ENCODE assay signal across 20 cellular contexts in the genomic region with DNA sequence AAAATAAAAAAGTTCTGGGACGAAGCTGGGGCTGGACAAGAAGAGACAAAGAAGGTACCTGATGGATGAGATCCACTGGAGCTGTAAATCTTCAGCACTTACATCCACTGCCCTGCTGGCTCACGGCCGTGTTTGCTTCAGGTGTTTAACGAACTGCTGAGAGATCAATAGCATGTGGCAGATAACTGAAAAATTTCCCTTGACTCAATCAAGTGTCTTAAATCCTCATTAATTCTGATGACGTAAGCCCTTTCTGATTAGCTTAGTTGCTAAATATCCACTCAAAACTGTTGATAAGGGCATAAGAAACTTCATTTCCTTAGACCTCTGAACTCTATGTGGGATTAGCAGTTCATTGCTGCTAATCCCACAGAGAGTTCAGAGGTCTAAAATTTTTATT.
DNase-seq lines count a peak whose midpoint lies in the region; ATAC-seq, FAIRE-seq and TF ChIP-seq lines count a peak whose summit lies in the region.
"Had no signal": no experiment of that assay in that cellular context is flagged by ENCODE, and none has a peak within 500 bp of the region (broad histone marks: within the 10 kb centered on the region; RNA-seq: fewer than 3 reads in every experiment).

No MANE protein-coding gene starts in this region.

- no peak overlapping the region for H4K5ac ChIP-seq in mesendoderm (ENCODE audit: low read length)

- H3K56ac ChIP-seq in mesendoderm (ENCODE audit: low read length) = no peak overlapping the region

- no peak overlapping the region for H2BK120ac ChIP-seq in mesendoderm (ENCODE audit: low read depth, low read length)

- TF ChIP-seq EP300 in A549 (IDR thresholded peaks at IDR 0.05) (no peak), K562 (IDR thresholded peaks at IDR 0.05; ENCODE audit: low read length) (no peak)

- H3K4me3 ChIP-seq in A549 (no peak overlapping the region), K562 (no peak overlapping the region), mesendoderm (ENCODE audit: low read length) (no peak overlapping the region), small intestine (ENCODE audit: low read depth in 1 of 2, low read length in 2 of 2) (peak overlapping the region in 1 of 2 donors; percentile 52), spleen (no peak overlapping the region)
- H3K4me3 ChIP-seq: GM23338 had no signal

- H3K18ac ChIP-seq in mesendoderm (ENCODE audit: low read length) = no peak overlapping the region

- no peaks in the 10 kb centered on the region for H3K27me3 ChIP-seq in K562 (ENCODE audit: control insufficient read depth in 2 of 2, insufficient read depth in 2 of 2, low read length in 2 of 2)
- H3K27me3 ChIP-seq in mesendoderm (ENCODE audit: insufficient read depth, low read length, poor library complexity) = no peaks in the 10 kb centered on the region
- H3K27me3 ChIP-seq in small intestine (ENCODE audit: control insufficient read depth in 2 of 2, insufficient read depth in 2 of 2, low read length in 2 of 2) = no peaks in the 10 kb centered on the region
- no peaks in the 10 kb centered on the region for H3K27me3 ChIP-seq in spleen (replicated peaks in 1 of 7)

- CTCF ChIA-PET in A549 (lab: Yijun Ruan, JAX) = no interaction called here
- CTCF ChIA-PET in K562 (lab: Yijun Ruan, JAX; ENCODE audit: low intra/inter-chr PET ratio) = no interaction called here

- no peak overlapping the region for H3K4ac ChIP-seq in mesendoderm (ENCODE audit: low read depth, low read length)

- no peak for ATAC-seq in A549
- ATAC-seq in K562 = no peak
- ATAC-seq in HG02981 (IDR thresholded peaks at IDR 0.05; ENCODE audit: unreplicated experiment) = no peak
- ATAC-seq: GM23338, HCT116 had no signal

- intact Hi-C loops in K562 (cut with micrococcal nuclease) (no loop called here), spleen (cut with DNase I; ENCODE audit: low total_unique reads) (no loop called here)

- H3K4me1 ChIP-seq in A549 = no peaks in the 10 kb centered on the region
- H3K4me1 ChIP-seq in K562 (replicated peaks in 1 of 2; ENCODE audit: control insufficient read depth in 2 of 2, insufficient read depth in 2 of 2, low read length in 2 of 2) = no peaks in the 10 kb centered on the region
- H3K4me1 ChIP-seq in mesendoderm (ENCODE audit: control insufficient read depth, low read depth, low read length) = no peaks in the 10 kb centered on the region
- no peaks in the 10 kb centered on the region for H3K4me1 ChIP-seq in small intestine (ENCODE audit: control insufficient read depth in 2 of 2, insufficient read depth in 1 of 2, low read depth in 1 of 2, low read length in 1 of 2)
- no peaks in the 10 kb centered on the region for H3K4me1 ChIP-seq in spleen

- DNase-seq in A549 (ENCODE audit: low read depth in 1 of 2, low spot score in 1 of 2) = no peak
- no peak for DNase-seq in K562 (ENCODE audit: extremely low read depth in 1 of 4, low spot score in 3 of 4)
- DNase-seq in mesendoderm = peak; percentile 26
- peak; percentile 93 for DNase-seq in small intestine
- no peak for DNase-seq in spleen
- DNase-seq in NCI-H146 treated with DMSO at 0.1 percent for 48 hours (lab: John Stamatoyannopoulos, UW; ENCODE audit: unreplicated experiment) = no peak
- DNase-seq: 8988T; C1 segment of cervical spinal cord; Calu3; CD4-positive, alpha-beta memory T cell; COR-L47; DMS53; DMS79 treated with DMSO at 0.1 percent for 48 hours; GF-D8; H9 had no signal

- POLR2A ChIA-PET in A549 (lab: Yijun Ruan, JAX) (no interaction called here), K562 (lab: Yijun Ruan, JAX) (no interaction called here)

- BruUV-seq in K562 (replicated peaks; lab: Mats Ljungman, UMichigan) = no TSS peak

- TF ChIP-seq CTCF in A549 (IDR thresholded peaks at IDR 0.05) = no peak
- TF ChIP-seq CTCF in K562 (IDR thresholded peaks at IDR 0.05 in 2 of 3, conservative IDR thresholded peaks at IDR 0.05 in 1 of 3; ENCODE audit: insufficient read depth in 2 of 3, low read depth in 1 of 3, low read length in 3 of 3) = no peak
- TF ChIP-seq CTCF in spleen (IDR thresholded peaks at IDR 0.05 in 8 of 11, conservative IDR thresholded peaks at IDR 0.05 in 3 of 11) = no peak

- H4K20me1 ChIP-seq in K562 (replicated peaks; ENCODE audit: control insufficient read depth, insufficient read depth, low read length) = no peaks in the 10 kb centered on the region

- H3K79me2 ChIP-seq in K562 (ENCODE audit: control insufficient read depth, insufficient read depth, low read length) (no peaks in the 10 kb centered on the region), mesendoderm (ENCODE audit: control insufficient read depth, insufficient read depth, low read length) (no peaks in the 10 kb centered on the region)

- H3K9ac ChIP-seq in K562 (ENCODE audit: insufficient read depth in 1 of 2, low read depth in 2 of 2, low read length in 2 of 2) = no peak overlapping the region
- no peak overlapping the region for H3K9ac ChIP-seq in mesendoderm (ENCODE audit: low read length)

- no peak overlapping the region for H2AFZ ChIP-seq in K562 (ENCODE audit: low read depth, low read length)
- H2AFZ ChIP-seq: GM23338 had no signal

- H3K4me2 ChIP-seq in A549 = no peak overlapping the region
- H3K4me2 ChIP-seq in K562 (ENCODE audit: insufficient read depth, low read length) = no peak overlapping the region
- H3K4me2 ChIP-seq in mesendoderm (ENCODE audit: low read length) = no peak overlapping the region
- H3K4me2 ChIP-seq: GM23338 had no signal

- TF ChIP-seq RAD21 in A549 (conservative IDR thresholded peaks at IDR 0.05 in 1 of 2, IDR thresholded peaks at IDR 0.05 in 1 of 2) (no peak), K562 (CRISPR knock-in tag; conservative IDR thresholded peaks at IDR 0.05 in 1 of 2, IDR thresholded peaks at IDR 0.05 in 1 of 2) (no peak)

- in situ Hi-C loops in K562 (cut with MboI) = no loop called here

- no peak overlapping the region for H3K27ac ChIP-seq in A549
- H3K27ac ChIP-seq in K562 (ENCODE audit: extremely low read depth, low read depth, low read length) = no peak overlapping the region
- H3K27ac ChIP-seq in mesendoderm (ENCODE audit: low read depth, low read length) = no peak overlapping the region
- peak overlapping the region in 1 of 2 donors; percentile 68 for H3K27ac ChIP-seq in small intestine (ENCODE audit: low read depth in 1 of 2, low read length in 1 of 2)
- no peak overlapping the region for H3K27ac ChIP-seq in spleen

- no peak overlapping the region for H2AK5ac ChIP-seq in mesendoderm (ENCODE audit: low read length)

- H3K79me1 ChIP-seq in mesendoderm (ENCODE audit: low read length) = no peaks in the 10 kb centered on the region

- no peaks in the 10 kb centered on the region for H3K9me1 ChIP-seq in K562 (ENCODE audit: control insufficient read depth, insufficient read depth, low read length)

- H2BK15ac ChIP-seq in mesendoderm (replicated peaks; ENCODE audit: low read depth) = no peak overlapping the region

- WGBS in A549 (ENCODE audit: missing lambda C conversion rate) = 27% methylated on average over 5 of the region's 5 CpGs
- WGBS in K562 (ENCODE audit: insufficient coverage, low coverage, missing lambda C conversion rate) = 0% methylated on average over 5 of the region's 5 CpGs
- no CpG with 5 or more reads among the region's 5 CpGs for WGBS in mesendoderm (ENCODE audit: extremely low coverage, insufficient coverage, low lambda C conversion rate)
- 23 to 63% (median 28%) methylated on average over 5 of the region's 5 CpGs for WGBS in small intestine, 3 donors
- WGBS in spleen, 5 donors = 86 to 89% (median 87%) methylated on average over 5 of the region's 5 CpGs

- FAIRE-seq in A549 (lab: Jason Lieb, UNC) (no peak), K562 (lab: Jason Lieb, UNC) (no peak), small intestine (lab: Jason Lieb, UNC) (peak; percentile 74)
- FAIRE-seq: GM12891, GM18507 had no signal

- no peak overlapping the region for H3K23ac ChIP-seq in mesendoderm (ENCODE audit: low read length)

- H3K36me3 ChIP-seq in K562 (ENCODE audit: control insufficient read depth, insufficient read depth, low read length) (no peaks in the 10 kb centered on the region), mesendoderm (ENCODE audit: control insufficient read depth, insufficient read depth, low read length) (no peaks in the 10 kb centered on the region), small intestine (ENCODE audit: control insufficient read depth in 2 of 2, insufficient read depth in 2 of 2, low read length in 2 of 2) (no peaks in the 10 kb centered on the region), spleen (no peaks in the 10 kb centered on the region)

- H4K8ac ChIP-seq in mesendoderm (ENCODE audit: low read depth, low read length) = no peak overlapping the region

- H3K9me3 ChIP-seq in A549 (no peaks in the 10 kb centered on the region), K562 (replicated peaks; ENCODE audit: control insufficient read depth, insufficient read depth, low read depth, low read length) (no peaks in the 10 kb centered on the region), small intestine (ENCODE audit: control insufficient read depth, low read depth) (no peaks in the 10 kb centered on the region), spleen (no peaks in the 10 kb centered on the region)

- TF ChIP-seq POLR2A in A549 (IDR thresholded peaks at IDR 0.05; ENCODE audit: low read length) (no peak), K562 (conservative IDR thresholded peaks at IDR 0.05) (no peak), spleen (IDR thresholded peaks at IDR 0.05) (no peak)

- no peak overlapping the region for H2BK5ac ChIP-seq in mesendoderm (ENCODE audit: low read length)

TF ChIP-seq in A549, 52 proteins besides CTCF, POLR2A, EP300 and RAD21:
- TF ChIP-seq MAFK (IDR thresholded peaks at IDR 0.05; ENCODE audit: partially characterized antibody) = peak; percentile 24
- TF ChIP-seq ZFP36 (IDR thresholded peaks at IDR 0.05; ENCODE audit: borderline replicate concordance, partially characterized antibody) = no peak

TF ChIP-seq in K562, 482 proteins besides CTCF, POLR2A, EP300 and RAD21:
- TF ChIP-seq E2F1 (CRISPR knock-in tag; IDR thresholded peaks at IDR 0.05) (no peak), MAFK (IDR thresholded peaks at IDR 0.05; ENCODE audit: low read length) (0 out of 2 replicates have a peak, but pooled peaks have one; percentile 30), MAFF (IDR thresholded peaks at IDR 0.05; ENCODE audit: low read length) (peak; percentile 34; the same call in 1 of the 2 replicates)

Comparison
In these comparisons a context has a peak if more than half of its experiments do, and no peak if none do; other contexts are left out.
1. DNase-seq: peak in mesendoderm (single experiment) and small intestine (single experiment); none in A549 (0 of 2), K562 (0 of 4), spleen (single experiment) and NCI-H146 treated with DMSO at 0.1 percent for 48 hours (single experiment).
2. Of the 35 proteins assayed by ChIP-seq in both K562 and A549: peak only in K562: none; only in A549: none; in both: MAFK; in neither: 34.